In genomic region chr3:152717252-152717651, GRCh38 we compare ENCODE assay signal across 32 cellular contexts.
"Had no signal": no experiment of that assay in that cellular context is flagged by ENCODE, and none has a peak within 500 bp of the region (broad histone marks: within the 10 kb centered on the region; RNA-seq: fewer than 3 reads in every experiment).

No MANE protein-coding gene starts in this region.

- ATAC-seq: activated CD8-positive, alpha-beta T cell treated with anti-CD3 and anti-CD28 coated beads for 36 hours; activated naive CD8-positive, alpha-beta T cell treated with anti-CD3 and anti-CD28 coated beads, Interleukin-2, amount 50 U/mL, for 24 hours; activated T-cell treated with anti-CD3 and anti-CD28 coated beads, Interleukin-2, amount 50 U/mL, for 4 hours; activated T-helper 17 cell treated with anti-CD3 and anti-CD28 coated beads, Interleukin-2, amount 50 U/mL, for 72 hours; gastrocnemius medialis; left cardiac atrium; left ventricle myocardium superior; natural killer cell; psoas muscle; stimulated activated naive B cell treated with anti-CD40 and anti-IgM and Interleukin-4, amounts not matched to agents 10 μg/mL and 1 μg/mL and 100 μg/mL, for 72 hours; T-helper 17 cell; WTC11 had no signal

- H3K4me2 ChIP-seq: neural progenitor cell had no signal

- H3K4me3 ChIP-seq: colonic mucosa, esophagus muscularis mucosa, gastrocnemius medialis, neural progenitor cell, psoas muscle, right atrium auricular region, stomach, thyroid gland, upper lobe of left lung had no signal

- DNase-seq: activated CD4-positive, alpha-beta T cell treated with anti-CD3 and anti-CD28 coated beads, Interleukin-2, amount 50 U/mL, for 1 hour; activated CD8-positive, alpha-beta T cell treated with anti-CD3 and anti-CD28 coated beads for 36 hours; activated gamma-delta T cell treated with Interleukin-2 at 50 U/mL for 16 hours; activated naive CD8-positive, alpha-beta T cell treated with anti-CD3 and anti-CD28 coated beads, Interleukin-2, amount 50 U/mL, for 24 hours; activated T-cell treated with anti-CD3 and anti-CD28 coated beads, Interleukin-2, amount 50 U/mL, for 4 hours; amygdala; cerebellar nuclear complex; colonic mucosa; effector memory CD4-positive, alpha-beta T cell; gastrocnemius medialis; glutamatergic neuron; islet precursor cell; left cardiac atrium; left ventricle myocardium superior; natural killer cell; occipital lobe; psoas muscle; stimulated activated CD4-positive, alpha-beta T cell treated with anti-CD3 and anti-CD28 coated beads, Interleukin-15, amount 100 ng/mL, for 24 hours; stimulated activated CD4-positive, alpha-beta T cell treated with anti-CD3 and anti-CD28 coated beads, Interleukin-2, amount 100 ng/mL, for 24 hours; stimulated activated naive B cell treated with anti-CD40 and anti-IgM and Interleukin-4, amounts not matched to agents 10 μg/mL and 1 μg/mL and 100 μg/mL, for 72 hours; stomach; T-helper 17 cell; T1000; thyroid gland; upper lobe of left lung had no signal

- H3K27ac Mint-ChIP-seq: activated CD8-positive, alpha-beta T cell treated with anti-CD3 and anti-CD28 coated beads for 36 hours; activated naive CD4-positive, alpha-beta T cell treated with anti-CD3 and anti-CD28 coated beads, Interleukin-2, amount 50 U/mL, for 24 hours; activated naive CD8-positive, alpha-beta T cell treated with anti-CD3 and anti-CD28 coated beads, Interleukin-2, amount 50 U/mL, for 24 hours; activated T-helper 17 cell treated with anti-CD3 and anti-CD28 coated beads, Interleukin-2, amount 50 U/mL, for 72 hours; natural killer cell; neural progenitor cell; stimulated activated naive B cell treated with anti-CD40 and anti-IgM and Interleukin-4, amounts not matched to agents 10 μg/mL and 1 μg/mL and 100 μg/mL, for 72 hours; T-helper 17 cell; WTC11 had no signal

- H3K4me3 Mint-ChIP-seq: activated CD8-positive, alpha-beta T cell treated with anti-CD3 and anti-CD28 coated beads for 36 hours; activated naive CD4-positive, alpha-beta T cell treated with anti-CD3 and anti-CD28 coated beads, Interleukin-2, amount 50 U/mL, for 24 hours; activated naive CD8-positive, alpha-beta T cell treated with anti-CD3 and anti-CD28 coated beads, Interleukin-2, amount 50 U/mL, for 24 hours; activated T-cell treated with anti-CD3 and anti-CD28 coated beads, Interleukin-2, amount 50 U/mL, for 4 hours; activated T-helper 17 cell treated with anti-CD3 and anti-CD28 coated beads, Interleukin-2, amount 50 U/mL, for 72 hours; natural killer cell; neural progenitor cell; stimulated activated naive B cell treated with anti-CD40 and anti-IgM and Interleukin-4, amounts not matched to agents 10 μg/mL and 1 μg/mL and 100 μg/mL, for 72 hours; T-helper 17 cell; WTC11 had no signal

- H3K9me3 Mint-ChIP-seq: activated CD8-positive, alpha-beta T cell treated with anti-CD3 and anti-CD28 coated beads for 36 hours; activated T-cell treated with anti-CD3 and anti-CD28 coated beads, Interleukin-2, amount 50 U/mL, for 4 hours; activated T-helper 17 cell treated with anti-CD3 and anti-CD28 coated beads, Interleukin-2, amount 50 U/mL, for 72 hours; stimulated activated naive B cell treated with anti-CD40 and anti-IgM and Interleukin-4, amounts not matched to agents 10 μg/mL and 1 μg/mL and 100 μg/mL, for 72 hours had no signal

- H3K4me1 Mint-ChIP-seq: activated naive CD4-positive, alpha-beta T cell treated with anti-CD3 and anti-CD28 coated beads, Interleukin-2, amount 50 U/mL, for 24 hours; activated naive CD8-positive, alpha-beta T cell treated with anti-CD3 and anti-CD28 coated beads, Interleukin-2, amount 50 U/mL, for 24 hours; activated T-helper 17 cell treated with anti-CD3 and anti-CD28 coated beads, Interleukin-2, amount 50 U/mL, for 72 hours; natural killer cell; T-helper 17 cell had no signal

- H3K36me3 ChIP-seq: colonic mucosa, esophagus muscularis mucosa, gastrocnemius medialis, neural progenitor cell, right atrium auricular region, stomach, thyroid gland, upper lobe of left lung had no signal

- H3K27me3 ChIP-seq: colonic mucosa, esophagus muscularis mucosa, gastrocnemius medialis, neural progenitor cell, right atrium auricular region, stomach, thyroid gland, upper lobe of left lung had no signal

- H3K4me1 ChIP-seq: colonic mucosa, esophagus muscularis mucosa, gastrocnemius medialis, neural progenitor cell, parathyroid adenoma, psoas muscle, right atrium auricular region, stomach, thyroid gland, upper lobe of left lung had no signal

- H3K79me2 ChIP-seq: parathyroid adenoma had no signal

- H3K9ac ChIP-seq: neural progenitor cell, parathyroid adenoma had no signal

- H3K36me3 Mint-ChIP-seq: activated naive CD4-positive, alpha-beta T cell treated with anti-CD3 and anti-CD28 coated beads, Interleukin-2, amount 50 U/mL, for 24 hours; natural killer cell; neural progenitor cell; stimulated activated naive B cell treated with anti-CD40 and anti-IgM and Interleukin-4, amounts not matched to agents 10 μg/mL and 1 μg/mL and 100 μg/mL, for 72 hours had no signal

- H3K27ac ChIP-seq: colonic mucosa, esophagus muscularis mucosa, gastrocnemius medialis, neural progenitor cell, parathyroid adenoma, psoas muscle, right atrium auricular region, stomach, thyroid gland, upper lobe of left lung had no signal

- H2AFZ ChIP-seq: neural progenitor cell, parathyroid adenoma had no signal

- H3K9me3 ChIP-seq: colonic mucosa, gastrocnemius medialis, psoas muscle, stomach, thyroid gland, upper lobe of left lung had no signal
